ENCODE assay signal across 24 cellular contexts in the genomic region with DNA sequence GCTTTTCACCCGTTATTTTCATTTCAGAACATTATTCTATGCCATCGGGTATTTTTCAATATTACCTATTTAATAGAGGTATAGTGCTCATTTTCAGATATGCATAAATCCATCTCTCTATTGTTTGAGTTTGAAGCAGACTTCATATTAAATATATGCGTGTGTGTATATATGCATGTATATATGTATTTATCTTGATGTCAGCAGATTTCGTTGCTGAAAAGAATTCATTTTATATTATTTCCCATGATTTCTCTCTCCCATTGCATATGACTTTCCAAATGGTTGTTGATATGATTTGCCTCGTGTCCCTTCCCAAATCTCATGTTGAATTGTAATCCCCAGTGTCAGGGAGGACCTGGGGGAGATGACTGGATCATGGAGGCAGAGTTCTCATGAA.
"Had no signal": no experiment of that assay in that cellular context is flagged by ENCODE, and none has a peak within 500 bp of the region (broad histone marks: within the 10 kb centered on the region; RNA-seq: fewer than 3 reads in every experiment).

No MANE protein-coding gene starts in this region.

- H3K27ac ChIP-seq: SJSA1, SK-N-MC had no signal

- H3K4me3 Mint-ChIP-seq: T-cell; T-helper 1 cell treated with Interleukin-12 subunit alpha and Interleukin-12 subunit beta and Interleukin-4 antibody, amounts not matched to agents 30 μg/mL and 1 μg/mL, for 36 hours had no signal

- H3K9me3 ChIP-seq: SJSA1 had no signal

- H3K36me3 ChIP-seq: SJSA1 had no signal

- H3K4me3 ChIP-seq: SJSA1, SK-N-MC had no signal

- ATAC-seq: T-cell had no signal

- H3K9me3 Mint-ChIP-seq: T-cell; T-helper 1 cell treated with Interleukin-12 subunit alpha and Interleukin-12 subunit beta and Interleukin-4 antibody, amounts not matched to agents 30 μg/mL and 1 μg/mL, for 36 hours had no signal

- DNase-seq: KG1, NCI-H1092, NCI-H1105 treated with DMSO at 0.1 percent for 48 hours, NCI-H1417 treated with DMSO at 0.1 percent for 48 hours, NCI-H146, NCI-H1694 treated with DMSO at 0.1 percent for 48 hours, NCI-H2029, NCI-H2081 treated with DMSO at 0.1 percent for 48 hours, NCI-H2171, NCI-H226, NCI-H446, NCI-H510A, NCI-H524 treated with DMSO at 0.1 percent for 48 hours, NCI-H69, NCI-H774, Right ventricle myocardium superior, RPMI8226, SIG-M5, SW 1271, T-cell had no signal

- H3K27me3 ChIP-seq: SJSA1 had no signal

- H3K27ac Mint-ChIP-seq: T-cell; T-helper 1 cell treated with Interleukin-12 subunit alpha and Interleukin-12 subunit beta and Interleukin-4 antibody, amounts not matched to agents 30 μg/mL and 1 μg/mL, for 36 hours had no signal

- FAIRE-seq: RCC 7860 had no signal

- H3K36me3 Mint-ChIP-seq: T-cell had no signal
